Comparison of ENCODE assay signal across 29 cellular contexts in the genomic region with DNA sequence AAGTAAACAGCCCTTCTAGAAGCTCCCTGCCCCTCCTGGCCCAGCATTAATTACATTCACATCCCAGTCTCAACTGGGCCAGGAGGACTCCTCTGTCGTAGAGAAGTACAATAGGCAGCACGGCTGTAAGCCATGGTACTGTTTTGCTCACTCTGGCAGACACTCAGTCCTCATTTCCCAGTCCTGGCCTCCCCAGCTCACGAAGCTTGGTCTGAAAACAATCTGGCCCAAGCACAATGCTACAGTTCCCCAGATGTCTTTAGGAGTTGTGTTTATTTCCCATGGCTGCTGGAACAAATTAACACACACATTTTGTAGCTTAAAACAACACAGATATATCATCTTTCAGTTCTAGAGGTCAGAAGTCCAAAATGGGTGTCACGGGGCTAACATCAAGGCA. TPM values are rescaled to one million over a fixed set of nuclear protein-coding genes. Genes with fewer than 3 reads are reported as not detected.
"Had no signal": no experiment of that assay in that cellular context is flagged by ENCODE, and none has a peak within 500 bp of the region (broad histone marks: within the 10 kb centered on the region; RNA-seq: fewer than 3 reads in every experiment).

No MANE protein-coding gene starts in this region.

- DNase-seq: activated CD4-positive, alpha-beta T cell treated with anti-CD3 and anti-CD28 coated beads for 36 hours; activated CD4-positive, alpha-beta T cell treated with anti-CD3 and anti-CD28 coated beads, Interleukin-2, amount 50 U/mL, for 4 hours; activated CD8-positive, alpha-beta memory T cell treated with anti-CD3 and anti-CD28 coated beads for 24 hours; activated CD8-positive, alpha-beta memory T cell treated with anti-CD3 and anti-CD28 coated beads, Interleukin-2, amount 50 U/mL, for 48 hours; activated naive CD4-positive, alpha-beta T cell treated with Interleukin-2 at 50 U/mL for 16 hours; activated naive CD8-positive, alpha-beta T cell treated with anti-CD3 and anti-CD28 coated beads for 36 hours; activated T-cell treated with anti-CD3 and anti-CD28 coated beads, Interleukin-2, amount 50 U/mL, for 48 hours; amniotic stem cell; islet precursor cell; left colon; naive thymus-derived CD8-positive, alpha-beta T cell; pancreas; psoas muscle; right cardiac atrium; stimulated activated CD4-positive, alpha-beta T cell treated with anti-CD3 and anti-CD28 coated beads, Interleukin-2, amount 100 ng/mL, for 48 hours; stimulated activated CD8-positive, alpha-beta memory T cell treated with anti-CD3 and anti-CD28 coated beads, Interleukin-4, amount 100 ng/mL, for 48 hours; stimulated activated naive B cell treated with anti-CD40 and anti-IgM and Interleukin-4, amounts not matched to agents 10 μg/mL and 1 μg/mL and 100 μg/mL, for 72 hours; T1000; testis; trophoblast cell had no signal

- H3K4me2 ChIP-seq: smooth muscle cell had no signal

- H3K4me1 ChIP-seq: breast epithelium, pancreas, testis, vagina had no signal

- H3K9me3 ChIP-seq: breast epithelium, neutrophil, pancreas, psoas muscle, testis, vagina had no signal

- H3K27ac ChIP-seq: neutrophil, pancreas, psoas muscle, testis, vagina had no signal

- ATAC-seq: activated CD4-positive, alpha-beta T cell treated with anti-CD3 and anti-CD28 coated beads for 36 hours; left colon; naive thymus-derived CD8-positive, alpha-beta T cell; pancreas; stimulated activated naive B cell treated with anti-CD40 and anti-IgM and Interleukin-4, amounts not matched to agents 10 μg/mL and 1 μg/mL and 100 μg/mL, for 72 hours; WTC11 had no signal

- H3K4me3 ChIP-seq: breast epithelium, lung, pancreas, psoas muscle, smooth muscle cell, testis, vagina had no signal

- H3K36me3 ChIP-seq: breast epithelium, neutrophil, pancreas, vagina had no signal

- FAIRE-seq: frontal cortex, pancreas had no signal

- H3K27me3 ChIP-seq: breast epithelium, neutrophil, pancreas, testis, vagina had no signal

RNA-seq across cellular contexts. Expression of a gene that starts 13.0 kb away (rescaled TPM):
- total RNA-seq: activated CD4-positive, alpha-beta T cell treated with anti-CD3 and anti-CD28 coated beads for 36 hours; activated naive CD8-positive, alpha-beta T cell treated with anti-CD3 and anti-CD28 coated beads for 36 hours; epithelial cell of proximal tubule; frontal cortex; naive thymus-derived CD8-positive, alpha-beta T cell; right cardiac atrium; smooth muscle cell; T-helper 1 cell treated with Interleukin-12 subunit alpha and Interleukin-12 subunit beta and Interleukin-4 antibody, amounts not matched to agents 30 ng/mL and 1 ng/mL, for 36 hours; vagina had no signal
- polyA plus RNA-seq: naive thymus-derived CD8-positive, alpha-beta T cell had no signal

RNA-seq across cellular contexts. Expression of a gene that starts 47.2 kb away (rescaled TPM):
- total RNA-seq: activated CD4-positive, alpha-beta T cell treated with anti-CD3 and anti-CD28 coated beads for 36 hours; activated naive CD8-positive, alpha-beta T cell treated with anti-CD3 and anti-CD28 coated beads for 36 hours; epithelial cell of proximal tubule; frontal cortex; naive thymus-derived CD8-positive, alpha-beta T cell; smooth muscle cell; T-helper 1 cell treated with Interleukin-12 subunit alpha and Interleukin-12 subunit beta and Interleukin-4 antibody, amounts not matched to agents 30 ng/mL and 1 ng/mL, for 36 hours; vagina; WTC11 had no signal
- polyA plus RNA-seq: lung; naive thymus-derived CD8-positive, alpha-beta T cell; pancreas; smooth muscle cell had no signal
